Comparison of ENCODE assay signal across 1 cellular context in genomic region chr11:18265949-18266348, GRCh38.
TF ChIP-seq lines count a peak whose summit lies in the region.

TSS of gene SAA1 (plus strand) at chr11:18266264. CDS start at chr11:18266888, 624 bp downstream.

TF ChIP-seq in WTC11, 78 proteins besides CTCF, POLR2A, EP300 and RAD21 (continued from another document):
- TF ChIP-seq ZNF263 (CRISPR knock-in tag; IDR thresholded peaks at IDR 0.05; ENCODE audit: low read depth) (no peak), ATF3 (CRISPR knock-in tag; conservative IDR thresholded peaks at IDR 0.05) (no peak), NFE2L1 (CRISPR knock-in tag; IDR thresholded peaks at IDR 0.05) (no peak), ZBTB21 (CRISPR knock-in tag; IDR thresholded peaks at IDR 0.05; ENCODE audit: borderline replicate concordance) (no peak), SMAD4 (CRISPR knock-in tag; IDR thresholded peaks at IDR 0.05) (no peak), ZSCAN18 (CRISPR knock-in tag; IDR thresholded peaks at IDR 0.05) (no peak), OVOL2 (CRISPR knock-in tag; IDR thresholded peaks at IDR 0.05; ENCODE audit: borderline replicate concordance) (no peak)
- TF ChIP-seq, protein P1, sequence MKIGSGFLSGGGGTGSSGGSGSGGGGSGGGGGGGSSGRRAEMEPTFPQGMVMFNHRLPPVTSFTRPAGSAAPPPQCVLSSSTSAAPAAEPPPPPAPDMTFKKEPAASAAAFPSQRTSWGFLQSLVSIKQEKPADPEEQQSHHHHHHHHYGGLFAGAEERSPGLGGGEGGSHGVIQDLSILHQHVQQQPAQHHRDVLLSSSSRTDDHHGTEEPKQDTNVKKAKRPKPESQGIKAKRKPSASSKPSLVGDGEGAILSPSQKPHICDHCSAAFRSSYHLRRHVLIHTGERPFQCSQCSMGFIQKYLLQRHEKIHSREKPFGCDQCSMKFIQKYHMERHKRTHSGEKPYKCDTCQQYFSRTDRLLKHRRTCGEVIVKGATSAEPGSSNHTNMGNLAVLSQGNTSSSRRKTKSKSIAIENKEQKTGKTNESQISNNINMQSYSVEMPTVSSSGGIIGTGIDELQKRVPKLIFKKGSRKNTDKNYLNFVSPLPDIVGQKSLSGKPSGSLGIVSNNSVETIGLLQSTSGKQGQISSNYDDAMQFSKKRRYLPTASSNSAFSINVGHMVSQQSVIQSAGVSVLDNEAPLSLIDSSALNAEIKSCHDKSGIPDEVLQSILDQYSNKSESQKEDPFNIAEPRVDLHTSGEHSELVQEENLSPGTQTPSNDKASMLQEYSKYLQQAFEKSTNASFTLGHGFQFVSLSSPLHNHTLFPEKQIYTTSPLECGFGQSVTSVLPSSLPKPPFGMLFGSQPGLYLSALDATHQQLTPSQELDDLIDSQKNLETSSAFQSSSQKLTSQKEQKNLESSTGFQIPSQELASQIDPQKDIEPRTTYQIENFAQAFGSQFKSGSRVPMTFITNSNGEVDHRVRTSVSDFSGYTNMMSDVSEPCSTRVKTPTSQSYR (CRISPR knock-in tag; IDR thresholded peaks at IDR 0.05): no peak
- TF ChIP-seq, protein P2, sequence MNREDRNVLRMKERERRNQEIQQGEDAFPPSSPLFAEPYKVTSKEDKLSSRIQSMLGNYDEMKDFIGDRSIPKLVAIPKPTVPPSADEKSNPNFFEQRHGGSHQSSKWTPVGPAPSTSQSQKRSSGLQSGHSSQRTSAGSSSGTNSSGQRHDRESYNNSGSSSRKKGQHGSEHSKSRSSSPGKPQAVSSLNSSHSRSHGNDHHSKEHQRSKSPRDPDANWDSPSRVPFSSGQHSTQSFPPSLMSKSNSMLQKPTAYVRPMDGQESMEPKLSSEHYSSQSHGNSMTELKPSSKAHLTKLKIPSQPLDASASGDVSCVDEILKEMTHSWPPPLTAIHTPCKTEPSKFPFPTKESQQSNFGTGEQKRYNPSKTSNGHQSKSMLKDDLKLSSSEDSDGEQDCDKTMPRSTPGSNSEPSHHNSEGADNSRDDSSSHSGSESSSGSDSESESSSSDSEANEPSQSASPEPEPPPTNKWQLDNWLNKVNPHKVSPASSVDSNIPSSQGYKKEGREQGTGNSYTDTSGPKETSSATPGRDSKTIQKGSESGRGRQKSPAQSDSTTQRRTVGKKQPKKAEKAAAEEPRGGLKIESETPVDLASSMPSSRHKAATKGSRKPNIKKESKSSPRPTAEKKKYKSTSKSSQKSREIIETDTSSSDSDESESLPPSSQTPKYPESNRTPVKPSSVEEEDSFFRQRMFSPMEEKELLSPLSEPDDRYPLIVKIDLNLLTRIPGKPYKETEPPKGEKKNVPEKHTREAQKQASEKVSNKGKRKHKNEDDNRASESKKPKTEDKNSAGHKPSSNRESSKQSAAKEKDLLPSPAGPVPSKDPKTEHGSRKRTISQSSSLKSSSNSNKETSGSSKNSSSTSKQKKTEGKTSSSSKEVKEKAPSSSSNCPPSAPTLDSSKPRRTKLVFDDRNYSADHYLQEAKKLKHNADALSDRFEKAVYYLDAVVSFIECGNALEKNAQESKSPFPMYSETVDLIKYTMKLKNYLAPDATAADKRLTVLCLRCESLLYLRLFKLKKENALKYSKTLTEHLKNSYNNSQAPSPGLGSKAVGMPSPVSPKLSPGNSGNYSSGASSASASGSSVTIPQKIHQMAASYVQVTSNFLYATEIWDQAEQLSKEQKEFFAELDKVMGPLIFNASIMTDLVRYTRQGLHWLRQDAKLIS (CRISPR knock-in tag; IDR thresholded peaks at IDR 0.05; ENCODE audit: borderline replicate concordance): no peak
